1 cellular context compared by ENCODE assay signal in the genomic region with DNA sequence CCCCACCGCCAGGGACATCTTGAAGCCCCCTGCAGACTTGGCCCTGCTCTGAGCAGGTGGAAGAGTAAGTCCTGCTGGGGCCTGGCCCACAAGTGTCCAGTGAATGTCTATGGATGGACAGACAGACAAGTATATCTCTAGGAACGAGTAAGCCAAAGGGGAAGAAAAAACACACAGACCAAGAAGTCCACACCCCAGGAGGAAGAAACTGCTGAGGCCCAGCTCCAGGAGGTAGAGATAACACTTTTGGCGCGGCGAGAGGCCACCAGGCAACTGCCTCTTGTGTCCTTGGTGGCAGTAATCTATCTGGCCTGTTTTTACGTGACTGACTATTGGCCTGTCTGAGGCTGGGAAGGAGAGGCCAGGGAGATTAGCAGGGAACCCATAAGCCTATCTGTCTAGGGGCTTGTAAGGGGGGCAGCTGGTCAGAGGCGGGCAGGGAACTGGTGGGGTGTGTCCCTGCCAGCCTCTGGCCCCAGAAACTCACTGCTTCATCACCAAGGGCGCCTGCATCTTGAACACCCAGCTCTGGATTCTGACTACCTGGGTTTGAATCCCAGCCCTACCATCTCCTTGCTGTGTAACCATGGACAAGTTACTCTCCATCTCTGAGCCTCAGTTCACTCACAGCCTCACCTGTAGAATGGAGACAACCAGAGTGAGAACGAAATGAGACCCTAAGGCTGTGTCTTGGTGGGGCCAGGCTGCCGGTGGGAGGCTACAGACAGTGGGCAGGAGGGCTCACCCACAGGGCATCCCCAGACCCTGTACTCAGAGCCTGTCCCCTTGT.
A peak's percentile ranks its signal among the peaks of the same experiment; 100 is the strongest.
TF ChIP-seq lines count a peak whose summit lies in the region.

No MANE protein-coding gene starts in this region.

TF ChIP-seq in K562, 482 proteins besides CTCF, POLR2A, EP300 and RAD21 (continued from another document and continues in another):
- TF ChIP-seq, protein P1, sequence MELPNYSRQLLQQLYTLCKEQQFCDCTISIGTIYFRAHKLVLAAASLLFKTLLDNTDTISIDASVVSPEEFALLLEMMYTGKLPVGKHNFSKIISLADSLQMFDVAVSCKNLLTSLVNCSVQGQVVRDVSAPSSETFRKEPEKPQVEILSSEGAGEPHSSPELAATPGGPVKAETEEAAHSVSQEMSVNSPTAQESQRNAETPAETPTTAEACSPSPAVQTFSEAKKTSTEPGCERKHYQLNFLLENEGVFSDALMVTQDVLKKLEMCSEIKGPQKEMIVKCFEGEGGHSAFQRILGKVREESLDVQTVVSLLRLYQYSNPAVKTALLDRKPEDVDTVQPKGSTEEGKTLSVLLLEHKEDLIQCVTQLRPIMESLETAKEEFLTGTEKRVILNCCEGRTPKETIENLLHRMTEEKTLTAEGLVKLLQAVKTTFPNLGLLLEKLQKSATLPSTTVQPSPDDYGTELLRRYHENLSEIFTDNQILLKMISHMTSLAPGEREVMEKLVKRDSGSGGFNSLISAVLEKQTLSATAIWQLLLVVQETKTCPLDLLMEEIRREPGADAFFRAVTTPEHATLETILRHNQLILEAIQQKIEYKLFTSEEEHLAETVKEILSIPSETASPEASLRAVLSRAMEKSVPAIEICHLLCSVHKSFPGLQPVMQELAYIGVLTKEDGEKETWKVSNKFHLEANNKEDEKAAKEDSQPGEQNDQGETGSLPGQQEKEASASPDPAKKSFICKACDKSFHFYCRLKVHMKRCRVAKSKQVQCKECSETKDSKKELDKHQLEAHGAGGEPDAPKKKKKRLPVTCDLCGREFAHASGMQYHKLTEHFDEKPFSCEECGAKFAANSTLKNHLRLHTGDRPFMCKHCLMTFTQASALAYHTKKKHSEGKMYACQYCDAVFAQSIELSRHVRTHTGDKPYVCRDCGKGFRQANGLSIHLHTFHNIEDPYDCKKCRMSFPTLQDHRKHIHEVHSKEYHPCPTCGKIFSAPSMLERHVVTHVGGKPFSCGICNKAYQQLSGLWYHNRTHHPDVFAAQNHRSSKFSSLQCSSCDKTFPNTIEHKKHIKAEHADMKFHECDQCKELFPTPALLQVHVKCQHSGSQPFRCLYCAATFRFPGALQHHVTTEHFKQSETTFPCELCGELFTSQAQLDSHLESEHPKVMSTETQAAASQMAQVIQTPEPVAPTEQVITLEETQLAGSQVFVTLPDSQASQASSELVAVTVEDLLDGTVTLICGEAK (IDR thresholded peaks at IDR 0.05), result peak; percentile 17; the same call in 1 of the 2 replicates
- TF ChIP-seq, protein P1 (CRISPR knock-in tag; IDR thresholded peaks at IDR 0.05), result no peak
- TF ChIP-seq CBFA2T3 (IDR thresholded peaks at IDR 0.05) (peak; percentile 86), ZNF830 (CRISPR knock-in tag; IDR thresholded peaks at IDR 0.05) (no peak), TAF1 (IDR thresholded peaks at IDR 0.05; ENCODE audit: control insufficient read depth, extremely low read depth, insufficient read depth, low read length, severe bottlenecking) (peak; percentile 52), ZNF143 (CRISPR knock-in tag; IDR thresholded peaks at IDR 0.05) (no peak), ZBTB7A (IDR thresholded peaks at IDR 0.05; ENCODE audit: borderline replicate concordance, control insufficient read depth, low read depth, low read length) (peak; percentile 58; the same call in 1 of the 2 replicates), HNRNPH1 (optimal IDR thresholded peaks at IDR 0.05; ENCODE audit: low read depth, low read length) (no peak), NR2C2 (CRISPR knock-in tag; IDR thresholded peaks at IDR 0.05) (no peak), NR2C2 (tag; IDR thresholded peaks at IDR 0.05) (no peak), SREBF2 (CRISPR knock-in tag; IDR thresholded peaks at IDR 0.05) (no peak), ZNF76 (CRISPR knock-in tag; IDR thresholded peaks at IDR 0.05; ENCODE audit: borderline replicate concordance) (no peak), MBD2 (IDR thresholded peaks at IDR 0.05; ENCODE audit: borderline replicate concordance, low read depth) (peak; percentile 55; the same call in 1 of the 2 replicates), ZSCAN29 (IDR thresholded peaks at IDR 0.05) (no peak), ZNF232 (CRISPR knock-in tag; IDR thresholded peaks at IDR 0.05) (no peak), ZC3H4 (CRISPR knock-in tag; IDR thresholded peaks at IDR 0.05; ENCODE audit: borderline replicate concordance) (no peak), ZNF121 (CRISPR knock-in tag; conservative IDR thresholded peaks at IDR 0.05) (no peak), GATAD2A (IDR thresholded peaks at IDR 0.05) (peak; percentile 78), CBX1 (IDR thresholded peaks at IDR 0.05; ENCODE audit: low read depth) (peak; percentile 49; the same call in 1 of the 2 replicates), SIX5 (IDR thresholded peaks at IDR 0.05; ENCODE audit: borderline replicate concordance in 1 of 2, insufficient read depth in 1 of 2, low read depth in 1 of 2, low read length in 2 of 2) (no peak), KDM1A (IDR thresholded peaks at IDR 0.05) (peak in 1 of 2 experiments; percentile 72; a peak in 1 of 4 replicates), KLF1 (tag; IDR thresholded peaks at IDR 0.05) (no peak), TAF7 (tag; IDR thresholded peaks at IDR 0.05) (no peak), RBM22 (IDR thresholded peaks at IDR 0.05; ENCODE audit: low read depth, low read length, poor library complexity, severe bottlenecking) (no peak), MIER1 (IDR thresholded peaks at IDR 0.05; ENCODE audit: low read depth) (no peak), NR1H2 (CRISPR knock-in tag; IDR thresholded peaks at IDR 0.05) (no peak), ARID2 (IDR thresholded peaks at IDR 0.05) (no peak), NBN (IDR thresholded peaks at IDR 0.05; ENCODE audit: low read depth) (peak; percentile 37; the same call in 1 of the 2 replicates)
- TF ChIP-seq, protein P2, sequence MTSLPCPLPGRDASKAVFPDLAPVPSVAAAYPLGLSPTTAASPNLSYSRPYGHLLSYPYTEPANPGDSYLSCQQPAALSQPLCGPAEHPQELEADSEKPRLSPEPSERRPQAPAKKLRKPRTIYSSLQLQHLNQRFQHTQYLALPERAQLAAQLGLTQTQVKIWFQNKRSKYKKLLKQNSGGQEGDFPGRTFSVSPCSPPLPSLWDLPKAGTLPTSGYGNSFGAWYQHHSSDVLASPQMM (CRISPR knock-in tag; IDR thresholded peaks at IDR 0.05), result no peak
- TF ChIP-seq, protein P3, sequence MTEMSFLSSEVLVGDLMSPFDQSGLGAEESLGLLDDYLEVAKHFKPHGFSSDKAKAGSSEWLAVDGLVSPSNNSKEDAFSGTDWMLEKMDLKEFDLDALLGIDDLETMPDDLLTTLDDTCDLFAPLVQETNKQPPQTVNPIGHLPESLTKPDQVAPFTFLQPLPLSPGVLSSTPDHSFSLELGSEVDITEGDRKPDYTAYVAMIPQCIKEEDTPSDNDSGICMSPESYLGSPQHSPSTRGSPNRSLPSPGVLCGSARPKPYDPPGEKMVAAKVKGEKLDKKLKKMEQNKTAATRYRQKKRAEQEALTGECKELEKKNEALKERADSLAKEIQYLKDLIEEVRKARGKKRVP (CRISPR knock-in tag; IDR thresholded peaks at IDR 0.05), result no peak
- TF ChIP-seq, protein P4, sequence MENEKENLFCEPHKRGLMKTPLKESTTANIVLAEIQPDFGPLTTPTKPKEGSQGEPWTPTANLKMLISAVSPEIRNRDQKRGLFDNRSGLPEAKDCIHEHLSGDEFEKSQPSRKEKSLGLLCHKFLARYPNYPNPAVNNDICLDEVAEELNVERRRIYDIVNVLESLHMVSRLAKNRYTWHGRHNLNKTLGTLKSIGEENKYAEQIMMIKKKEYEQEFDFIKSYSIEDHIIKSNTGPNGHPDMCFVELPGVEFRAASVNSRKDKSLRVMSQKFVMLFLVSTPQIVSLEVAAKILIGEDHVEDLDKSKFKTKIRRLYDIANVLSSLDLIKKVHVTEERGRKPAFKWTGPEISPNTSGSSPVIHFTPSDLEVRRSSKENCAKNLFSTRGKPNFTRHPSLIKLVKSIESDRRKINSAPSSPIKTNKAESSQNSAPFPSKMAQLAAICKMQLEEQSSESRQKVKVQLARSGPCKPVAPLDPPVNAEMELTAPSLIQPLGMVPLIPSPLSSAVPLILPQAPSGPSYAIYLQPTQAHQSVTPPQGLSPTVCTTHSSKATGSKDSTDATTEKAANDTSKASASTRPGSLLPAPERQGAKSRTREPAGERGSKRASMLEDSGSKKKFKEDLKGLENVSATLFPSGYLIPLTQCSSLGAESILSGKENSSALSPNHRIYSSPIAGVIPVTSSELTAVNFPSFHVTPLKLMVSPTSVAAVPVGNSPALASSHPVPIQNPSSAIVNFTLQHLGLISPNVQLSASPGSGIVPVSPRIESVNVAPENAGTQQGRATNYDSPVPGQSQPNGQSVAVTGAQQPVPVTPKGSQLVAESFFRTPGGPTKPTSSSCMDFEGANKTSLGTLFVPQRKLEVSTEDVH (IDR thresholded peaks at IDR 0.05; ENCODE audit: low read depth, partially characterized antibody), result peak; percentile 82
- TF ChIP-seq, protein P5, sequence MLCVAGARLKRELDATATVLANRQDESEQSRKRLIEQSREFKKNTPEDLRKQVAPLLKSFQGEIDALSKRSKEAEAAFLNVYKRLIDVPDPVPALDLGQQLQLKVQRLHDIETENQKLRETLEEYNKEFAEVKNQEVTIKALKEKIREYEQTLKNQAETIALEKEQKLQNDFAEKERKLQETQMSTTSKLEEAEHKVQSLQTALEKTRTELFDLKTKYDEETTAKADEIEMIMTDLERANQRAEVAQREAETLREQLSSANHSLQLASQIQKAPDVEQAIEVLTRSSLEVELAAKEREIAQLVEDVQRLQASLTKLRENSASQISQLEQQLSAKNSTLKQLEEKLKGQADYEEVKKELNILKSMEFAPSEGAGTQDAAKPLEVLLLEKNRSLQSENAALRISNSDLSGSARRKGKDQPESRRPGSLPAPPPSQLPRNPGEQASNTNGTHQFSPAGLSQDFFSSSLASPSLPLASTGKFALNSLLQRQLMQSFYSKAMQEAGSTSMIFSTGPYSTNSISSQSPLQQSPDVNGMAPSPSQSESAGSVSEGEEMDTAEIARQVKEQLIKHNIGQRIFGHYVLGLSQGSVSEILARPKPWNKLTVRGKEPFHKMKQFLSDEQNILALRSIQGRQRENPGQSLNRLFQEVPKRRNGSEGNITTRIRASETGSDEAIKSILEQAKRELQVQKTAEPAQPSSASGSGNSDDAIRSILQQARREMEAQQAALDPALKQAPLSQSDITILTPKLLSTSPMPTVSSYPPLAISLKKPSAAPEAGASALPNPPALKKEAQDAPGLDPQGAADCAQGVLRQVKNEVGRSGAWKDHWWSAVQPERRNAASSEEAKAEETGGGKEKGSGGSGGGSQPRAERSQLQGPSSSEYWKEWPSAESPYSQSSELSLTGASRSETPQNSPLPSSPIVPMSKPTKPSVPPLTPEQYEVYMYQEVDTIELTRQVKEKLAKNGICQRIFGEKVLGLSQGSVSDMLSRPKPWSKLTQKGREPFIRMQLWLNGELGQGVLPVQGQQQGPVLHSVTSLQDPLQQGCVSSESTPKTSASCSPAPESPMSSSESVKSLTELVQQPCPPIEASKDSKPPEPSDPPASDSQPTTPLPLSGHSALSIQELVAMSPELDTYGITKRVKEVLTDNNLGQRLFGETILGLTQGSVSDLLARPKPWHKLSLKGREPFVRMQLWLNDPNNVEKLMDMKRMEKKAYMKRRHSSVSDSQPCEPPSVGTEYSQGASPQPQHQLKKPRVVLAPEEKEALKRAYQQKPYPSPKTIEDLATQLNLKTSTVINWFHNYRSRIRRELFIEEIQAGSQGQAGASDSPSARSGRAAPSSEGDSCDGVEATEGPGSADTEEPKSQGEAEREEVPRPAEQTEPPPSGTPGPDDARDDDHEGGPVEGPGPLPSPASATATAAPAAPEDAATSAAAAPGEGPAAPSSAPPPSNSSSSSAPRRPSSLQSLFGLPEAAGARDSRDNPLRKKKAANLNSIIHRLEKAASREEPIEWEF (CRISPR knock-in tag; IDR thresholded peaks at IDR 0.05), result 0 out of 2 replicates have a peak, but pooled peaks have one; percentile 36
- TF ChIP-seq, protein P6, sequence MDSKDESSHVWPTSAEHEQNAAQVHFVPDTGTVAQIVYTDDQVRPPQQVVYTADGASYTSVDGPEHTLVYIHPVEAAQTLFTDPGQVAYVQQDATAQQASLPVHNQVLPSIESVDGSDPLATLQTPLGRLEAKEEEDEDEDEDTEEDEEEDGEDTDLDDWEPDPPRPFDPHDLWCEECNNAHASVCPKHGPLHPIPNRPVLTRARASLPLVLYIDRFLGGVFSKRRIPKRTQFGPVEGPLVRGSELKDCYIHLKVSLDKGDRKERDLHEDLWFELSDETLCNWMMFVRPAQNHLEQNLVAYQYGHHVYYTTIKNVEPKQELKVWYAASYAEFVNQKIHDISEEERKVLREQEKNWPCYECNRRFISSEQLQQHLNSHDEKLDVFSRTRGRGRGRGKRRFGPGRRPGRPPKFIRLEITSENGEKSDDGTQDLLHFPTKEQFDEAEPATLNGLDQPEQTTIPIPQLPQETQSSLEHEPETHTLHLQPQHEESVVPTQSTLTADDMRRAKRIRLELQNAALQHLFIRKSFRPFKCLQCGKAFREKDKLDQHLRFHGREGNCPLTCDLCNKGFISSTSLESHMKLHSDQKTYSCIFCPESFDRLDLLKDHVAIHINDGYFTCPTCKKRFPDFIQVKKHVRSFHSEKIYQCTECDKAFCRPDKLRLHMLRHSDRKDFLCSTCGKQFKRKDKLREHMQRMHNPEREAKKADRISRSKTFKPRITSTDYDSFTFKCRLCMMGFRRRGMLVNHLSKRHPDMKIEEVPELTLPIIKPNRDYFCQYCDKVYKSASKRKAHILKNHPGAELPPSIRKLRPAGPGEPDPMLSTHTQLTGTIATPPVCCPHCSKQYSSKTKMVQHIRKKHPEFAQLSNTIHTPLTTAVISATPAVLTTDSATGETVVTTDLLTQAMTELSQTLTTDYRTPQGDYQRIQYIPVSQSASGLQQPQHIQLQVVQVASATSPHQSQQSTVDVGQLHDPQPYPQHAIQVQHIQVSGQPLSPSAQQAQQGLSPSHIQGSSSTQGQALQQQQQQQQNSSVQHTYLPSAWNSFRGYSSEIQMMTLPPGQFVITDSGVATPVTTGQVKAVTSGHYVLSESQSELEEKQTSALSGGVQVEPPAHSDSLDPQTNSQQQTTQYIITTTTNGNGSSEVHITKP (IDR thresholded peaks at IDR 0.05; ENCODE audit: partially characterized antibody), result peak; percentile 60
